In the genomic region with DNA sequence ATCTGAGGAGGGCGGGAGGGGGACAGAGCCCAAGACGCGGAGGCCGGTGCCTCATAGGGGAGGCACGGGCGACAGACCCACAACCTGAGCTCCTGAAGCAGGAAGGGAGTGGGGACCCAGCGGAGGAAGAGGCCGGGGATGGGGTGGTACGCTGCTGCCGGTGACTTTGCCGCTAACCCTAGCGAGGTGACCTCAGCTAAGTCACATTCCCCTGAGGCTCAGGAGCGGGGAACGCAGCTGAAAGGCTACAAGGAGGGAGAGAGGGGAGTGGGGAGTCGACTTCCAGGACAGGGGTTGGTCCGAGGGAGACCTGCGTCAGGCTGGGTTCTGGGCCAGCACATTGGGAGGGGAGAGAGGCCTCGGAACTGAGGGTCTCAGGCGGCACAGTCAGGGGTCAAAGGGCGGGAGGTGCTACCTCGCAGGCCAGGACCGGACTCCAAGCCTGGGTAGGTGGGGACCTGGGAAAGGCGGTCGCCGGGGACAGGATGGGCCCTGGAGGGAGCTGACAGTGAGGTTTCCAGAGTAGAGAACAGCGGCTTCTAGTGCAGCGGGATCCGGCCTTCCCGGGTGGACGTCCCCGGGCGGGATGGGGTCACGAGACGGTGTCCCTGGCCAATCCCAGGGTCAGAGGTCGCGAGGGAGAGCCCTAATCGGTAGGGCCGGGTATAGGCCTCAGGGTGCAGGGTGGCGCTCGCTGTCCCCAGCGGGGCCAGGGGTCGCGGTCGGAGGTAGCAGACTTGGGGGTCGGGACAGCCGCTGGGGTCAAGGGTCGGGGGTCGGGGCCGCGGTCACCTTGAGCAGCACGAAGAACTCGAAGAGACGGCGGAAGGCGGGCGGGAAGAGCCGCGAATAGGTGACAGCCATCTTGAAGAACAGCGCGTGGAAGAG, we compare ENCODE assay signal across 6 cellular contexts. TPM values are rescaled to one million over a fixed set of nuclear protein-coding genes. Genes with fewer than 3 reads are reported as not detected.
A peak's percentile ranks its signal among the peaks of the same experiment; 100 is the strongest.
DNase-seq lines count a peak whose midpoint lies in the region; ATAC-seq lines count a peak whose summit lies in the region.

No MANE protein-coding gene starts in this region.

- H3K4me3 ChIP-seq in skeletal muscle tissue (ENCODE audit: low read length in 3 of 3) = peak overlapping the region; percentile 88 to 94 (median 91)

- no peak for DNase-seq in activated naive CD4-positive, alpha-beta T cell treated with anti-CD3 and anti-CD28 coated beads for 36 hours
- DNase-seq in activated naive CD4-positive, alpha-beta T cell treated with anti-CD3 and anti-CD28 coated beads, Interleukin-2, amount 50 U/mL, for 16 hours = no peak
- peak in 1 of 3 experiments; percentile 31 for DNase-seq in effector memory CD8-positive, alpha-beta T cell
- DNase-seq in hippocampal formation (lab: John Stamatoyannopoulos, UW) = no peak

- H3K9ac ChIP-seq in skeletal muscle tissue (ENCODE audit: low read depth in 1 of 3, low read length in 3 of 3) = peak overlapping the region; percentile 90 to 94 (median 90)

- H3K9me3 ChIP-seq in skeletal muscle tissue (ENCODE audit: control insufficient read depth in 3 of 3, low read length in 3 of 3) = no peaks in the 10 kb centered on the region

- no peaks in the 10 kb centered on the region for H3K27me3 ChIP-seq in skeletal muscle tissue (ENCODE audit: control insufficient read depth in 3 of 3, insufficient read depth in 3 of 3, low read length in 3 of 3)

- H3K4me3 Mint-ChIP-seq in activated naive CD4-positive, alpha-beta T cell treated with anti-CD3 and anti-CD28 coated beads for 36 hours = peak overlapping the region; percentile 95
- H3K4me3 Mint-ChIP-seq in effector memory CD8-positive, alpha-beta T cell = peak overlapping the region; percentile 92

- CTCF ChIA-PET in activated naive CD4-positive, alpha-beta T cell treated with anti-CD3 and anti-CD28 coated beads for 36 hours (lab: Charles Lee) = interaction anchor here (0.7 kb wide), 1 partner anchor 38 kb away, joined by 3 read pairs; no protein-coding TSS in a partner anchor

- no peaks in the 10 kb centered on the region for H3K36me3 ChIP-seq in skeletal muscle tissue (ENCODE audit: control insufficient read depth in 3 of 3, insufficient read depth in 3 of 3, low read length in 3 of 3)

- H3K4me1 Mint-ChIP-seq in activated naive CD4-positive, alpha-beta T cell treated with anti-CD3 and anti-CD28 coated beads for 36 hours (ENCODE audit: low read depth) = peaks cover 45% of the 10 kb centered on the region
- peaks cover 34 to 42% of the 10 kb centered on the region in 2 donors for H3K4me1 Mint-ChIP-seq in effector memory CD8-positive, alpha-beta T cell (ENCODE audit: low read depth in 2 of 2)

- no peaks in the 10 kb centered on the region for H3K9me3 Mint-ChIP-seq in activated naive CD4-positive, alpha-beta T cell treated with anti-CD3 and anti-CD28 coated beads for 36 hours
- H3K9me3 Mint-ChIP-seq in effector memory CD8-positive, alpha-beta T cell = no peaks in the 10 kb centered on the region

- H3K27ac ChIP-seq in skeletal muscle tissue (ENCODE audit: low read depth, low read length) = peak overlapping the region; percentile 88

- H3K27me3 Mint-ChIP-seq in activated naive CD4-positive, alpha-beta T cell treated with anti-CD3 and anti-CD28 coated beads for 36 hours (ENCODE audit: low read depth) = no peaks in the 10 kb centered on the region
- no peaks in the 10 kb centered on the region for H3K27me3 Mint-ChIP-seq in effector memory CD8-positive, alpha-beta T cell

- H3K27ac Mint-ChIP-seq in activated naive CD4-positive, alpha-beta T cell treated with anti-CD3 and anti-CD28 coated beads for 36 hours = peak overlapping the region; percentile 83
- peak overlapping the region; percentile 100 for H3K27ac Mint-ChIP-seq in effector memory CD8-positive, alpha-beta T cell

- intact Hi-C loops in activated naive CD4-positive, alpha-beta T cell treated with anti-CD3 and anti-CD28 coated beads for 36 hours (cut with micrococcal nuclease) = loop anchor here (2.0 to 10.0 kb wide), 7 partner anchors 49 to 385 kb away; a partner anchor contains a TSS

- H3K36me3 Mint-ChIP-seq in activated naive CD4-positive, alpha-beta T cell treated with anti-CD3 and anti-CD28 coated beads for 36 hours (ENCODE audit: low read depth) = peaks cover 3% of the 10 kb centered on the region
- peaks cover 50% of the 10 kb centered on the region for H3K36me3 Mint-ChIP-seq in effector memory CD8-positive, alpha-beta T cell (ENCODE audit: insufficient read depth)

- no peak for ATAC-seq in effector memory CD8-positive, alpha-beta T cell (replicated peaks)
- ATAC-seq in HG03442 (IDR thresholded peaks at IDR 0.05; ENCODE audit: unreplicated experiment) = no peak

- peaks cover 51 to 60% (median 56%) of the 10 kb centered on the region in 3 donors for H3K4me1 ChIP-seq in skeletal muscle tissue (ENCODE audit: control insufficient read depth in 3 of 3, insufficient read depth in 3 of 3, low read length in 3 of 3)

RNA-seq across cellular contexts. Expression of a gene that starts 0.7 kb away (rescaled TPM):
- total RNA-seq in activated naive CD4-positive, alpha-beta T cell treated with anti-CD3 and anti-CD28 coated beads for 36 hours = 100 to 1,000 TPM; 105 to 109 TPM
- total RNA-seq in skeletal muscle tissue = 25.6 TPM

RNA-seq across cellular contexts. Expression of a gene that starts 1.1 kb away (rescaled TPM):
- total RNA-seq in activated naive CD4-positive, alpha-beta T cell treated with anti-CD3 and anti-CD28 coated beads for 36 hours = not detected
- not detected for total RNA-seq in skeletal muscle tissue

RNA-seq across cellular contexts. Expression of a gene that starts 6.2 kb away (rescaled TPM):
- total RNA-seq in activated naive CD4-positive, alpha-beta T cell treated with anti-CD3 and anti-CD28 coated beads for 36 hours = 100 to 1,000 TPM; 104 TPM
- 40.2 TPM for total RNA-seq in skeletal muscle tissue

RNA-seq across cellular contexts. Expression of a gene that starts 19.7 kb away (rescaled TPM):
- 10 to 100 TPM; 24.4 to 30.1 TPM for total RNA-seq in activated naive CD4-positive, alpha-beta T cell treated with anti-CD3 and anti-CD28 coated beads for 36 hours
- 6.8 TPM for total RNA-seq in skeletal muscle tissue

RNA-seq across cellular contexts. Expression of a gene that starts 20.0 kb away (rescaled TPM):
- under 1 TPM in 1 of 2 experiments, not detected in 1; 0.10 TPM for total RNA-seq in activated naive CD4-positive, alpha-beta T cell treated with anti-CD3 and anti-CD28 coated beads for 36 hours
- total RNA-seq in skeletal muscle tissue = not detected
